ENCODE assay signal across 21 cellular contexts in genomic region chr12:104470521-104470920, GRCh38.
"Had no signal": no experiment of that assay in that cellular context is flagged by ENCODE, and none has a peak within 500 bp of the region (broad histone marks: within the 10 kb centered on the region; RNA-seq: fewer than 3 reads in every experiment).

No MANE protein-coding gene starts in this region.

- H3K27me3 Mint-ChIP-seq: activated T-helper 17 cell treated with anti-CD3 and anti-CD28 coated beads, Interleukin-2, amount 50 U/mL, for 72 hours; naive B cell had no signal

- H3K9me3 Mint-ChIP-seq: activated T-helper 17 cell treated with anti-CD3 and anti-CD28 coated beads, Interleukin-2, amount 50 U/mL, for 72 hours had no signal

- H3K27ac Mint-ChIP-seq: activated naive CD4-positive, alpha-beta T cell treated with anti-CD3 and anti-CD28 coated beads for 36 hours; activated T-helper 17 cell treated with anti-CD3 and anti-CD28 coated beads, Interleukin-2, amount 50 U/mL, for 72 hours had no signal

- ATAC-seq: heart right ventricle; psoas muscle; right cardiac atrium; stimulated activated naive CD8-positive, alpha-beta T cell treated with anti-CD3 and anti-CD28 coated beads, Interleukin-15, Interleukin-2, amounts not matched to agents 100 U/mL and 50 U/mL, for 24 hours had no signal

- H3K4me3 Mint-ChIP-seq: activated naive CD4-positive, alpha-beta T cell treated with anti-CD3 and anti-CD28 coated beads for 36 hours; activated T-helper 17 cell treated with anti-CD3 and anti-CD28 coated beads, Interleukin-2, amount 50 U/mL, for 72 hours had no signal

- DNase-seq: activated CD4-positive, alpha-beta T cell treated with anti-CD3 and anti-CD28 coated beads for 1 hour; activated CD4-positive, alpha-beta T cell treated with anti-CD3 and anti-CD28 coated beads, Interleukin-2, amount 50 U/mL, for 4 hours; activated naive CD4-positive, alpha-beta T cell treated with anti-CD3 and anti-CD28 coated beads for 36 hours; activated T-cell treated with anti-CD3 and anti-CD28 coated beads, Interleukin-2, amount 50 U/mL, for 1 hour; dermis blood vessel endothelial cell; effector memory CD4-positive, alpha-beta T cell; esophagus squamous epithelium; heart right ventricle; kidney glomerular epithelial cell; left ventricle myocardium inferior; mammary epithelial cell; naive B cell; psoas muscle; right cardiac atrium; stimulated activated CD4-positive, alpha-beta T cell treated with anti-CD3 and anti-CD28 coated beads, Interleukin-2, amount 100 ng/mL, for 24 hours; stimulated activated naive CD8-positive, alpha-beta T cell treated with anti-CD3 and anti-CD28 coated beads, Interleukin-15, Interleukin-2, amounts not matched to agents 100 U/mL and 50 U/mL, for 24 hours; substantia nigra; T-helper 2 cell had no signal

- H3K27ac ChIP-seq: esophagus squamous epithelium, heart right ventricle, left ventricle myocardium inferior, psoas muscle, tibial nerve, VCaP had no signal
